Comparison of ENCODE assay signal across 8 cellular contexts in the genomic region with DNA sequence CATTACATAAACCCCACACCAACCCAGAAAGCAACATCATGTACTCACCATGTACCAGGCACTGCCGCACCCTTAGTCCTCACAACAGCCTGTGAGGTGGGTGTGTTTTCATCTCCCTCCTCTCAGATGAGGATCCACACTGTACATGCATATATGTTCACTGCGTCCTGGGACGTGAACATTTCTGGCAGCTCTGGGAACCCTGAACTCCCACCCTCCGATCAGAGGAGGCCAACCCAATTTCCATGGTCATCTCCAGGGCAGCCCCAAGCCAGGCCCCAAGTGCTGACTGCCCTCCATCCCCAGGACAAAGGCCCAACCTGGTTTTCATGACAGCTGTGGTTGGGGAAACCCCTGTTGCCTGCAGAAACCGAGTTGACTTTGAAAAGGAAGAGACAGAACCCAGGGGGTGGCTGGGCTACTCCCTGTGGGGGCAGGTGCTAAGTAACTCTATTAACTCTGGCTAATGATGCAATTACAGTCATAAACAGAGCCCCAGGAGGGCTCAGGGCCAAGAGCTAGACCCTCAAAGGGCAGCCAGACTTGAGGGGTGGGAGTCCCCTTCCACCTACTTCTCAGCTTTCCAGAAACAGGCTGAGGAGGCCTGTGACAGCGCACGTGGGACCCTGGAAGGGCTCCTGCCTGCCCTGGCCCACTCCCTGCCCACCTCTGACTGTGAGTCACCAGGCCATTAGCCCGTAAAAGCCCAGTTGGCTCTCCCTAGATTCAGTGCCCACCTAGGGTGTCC. TPM values are rescaled to one million over a fixed set of nuclear protein-coding genes. Genes with fewer than 3 reads are reported as not detected.
A peak's percentile ranks its signal among the peaks of the same experiment; 100 is the strongest.
DNase-seq lines count a peak whose midpoint lies in the region; ATAC-seq and TF ChIP-seq lines count a peak whose summit lies in the region.

No MANE protein-coding gene starts in this region.

- H3K4me1 Mint-ChIP-seq in glutamatergic neuron (ENCODE audit: low read depth, unreplicated experiment), result peaks cover 4% of the 10 kb centered on the region

- no peaks in the 10 kb centered on the region for H3K9me3 ChIP-seq in iPS-18c (ENCODE audit: control insufficient read depth, insufficient read depth, low read length)

- ATAC-seq in GM21529 (IDR thresholded peaks at IDR 0.05; ENCODE audit: unreplicated experiment), result peak; percentile 33

- no peak overlapping the region for H3K27ac Mint-ChIP-seq in glutamatergic neuron (ENCODE audit: unreplicated experiment)

- TF ChIP-seq CTCF in glutamatergic neuron (IDR thresholded peaks at IDR 0.05; ENCODE audit: partially characterized antibody, unreplicated experiment), result no peak

- DNase-seq in COR-L47 (lab: John Stamatoyannopoulos, UW) (peak; percentile 81), NCI-H2081 (lab: John Stamatoyannopoulos, UW) (peak; percentile 22 to 79), glutamatergic neuron (no peak), RKO (ENCODE audit: low spot score) (no peak)
- peak; percentile 49 for DNase-seq in activated T-helper 9 cell treated with anti-CD3 and anti-CD28 coated beads, Interleukin-2, amount 50 U/mL, for 16 hours (ENCODE audit: low read depth)
- peak; percentile 36 to 54 for DNase-seq in stimulated activated CD4-positive, alpha-beta T cell treated with anti-CD3 and anti-CD28 coated beads, Interleukin-4, amount 100 ng/mL, for 4 hours

- H3K9me3 Mint-ChIP-seq in glutamatergic neuron (ENCODE audit: unreplicated experiment), result peaks cover 5% of the 10 kb centered on the region

- peak overlapping the region; percentile 70 for H3K4me3 ChIP-seq in iPS-18c (ENCODE audit: insufficient read depth, low read depth, low read length)

- H3K27me3 Mint-ChIP-seq in glutamatergic neuron (ENCODE audit: unreplicated experiment), result peaks cover 3% of the 10 kb centered on the region

- H3K36me3 Mint-ChIP-seq in glutamatergic neuron (ENCODE audit: unreplicated experiment), result no peaks in the 10 kb centered on the region

- H3K4me3 Mint-ChIP-seq in glutamatergic neuron (ENCODE audit: unreplicated experiment), result no peak overlapping the region

RNA-seq across cellular contexts. Expression of gene TFEB, which starts 2.6 kb away (rescaled TPM):
- 3.1 TPM for total RNA-seq in glutamatergic neuron (ENCODE audit: unreplicated experiment)

RNA-seq across cellular contexts. Expression of gene PGC, which starts 14.4 kb away (rescaled TPM):
- total RNA-seq in glutamatergic neuron (ENCODE audit: unreplicated experiment), result not detected

RNA-seq across cellular contexts. Expression of gene FRS3, which starts 46.9 kb away (rescaled TPM):
- total RNA-seq in glutamatergic neuron (ENCODE audit: unreplicated experiment), result 17.8 TPM

RNA-seq across cellular contexts. Expression of gene PRICKLE4, which starts 47.8 kb away (rescaled TPM):
- 2.3 TPM for total RNA-seq in glutamatergic neuron (ENCODE audit: unreplicated experiment)

RNA-seq across cellular contexts. Expression of gene TOMM6, which starts 54.7 kb away (rescaled TPM):
- total RNA-seq in glutamatergic neuron (ENCODE audit: unreplicated experiment), result 111 TPM

Comparison
In these comparisons a context has a peak if more than half of its experiments do, and no peak if none do; other contexts are left out.
1. DNase-seq: peak in COR-L47 (single experiment), NCI-H2081 (2 of 2), activated T-helper 9 cell treated with anti-CD3 and anti-CD28 coated beads, Interleukin-2, amount 50 U/mL, for 16 hours (single experiment) and stimulated activated CD4-positive, alpha-beta T cell treated with anti-CD3 and anti-CD28 coated beads, Interleukin-4, amount 100 ng/mL, for 4 hours (2 of 2); none in glutamatergic neuron (single experiment) and RKO (single experiment).